In genomic region chr4:154082760-154083530, GRCh38 we compare ENCODE assay signal across 11 cellular contexts.
DNase-seq lines count a peak whose midpoint lies in the region; FAIRE-seq and TF ChIP-seq lines count a peak whose summit lies in the region.
"Had no signal": no experiment of that assay in that cellular context is flagged by ENCODE, and none has a peak within 500 bp of the region (broad histone marks: within the 10 kb centered on the region; RNA-seq: fewer than 3 reads in every experiment).

No MANE protein-coding gene starts in this region.

- H2AK5ac ChIP-seq in H1 (ENCODE audit: low read depth, low read length): no peak overlapping the region

- H2BK120ac ChIP-seq in H1 (replicated peaks; ENCODE audit: low read depth, low read length): no peak overlapping the region

- H3K9ac ChIP-seq in H1 (replicated peaks in 1 of 4; ENCODE audit: extremely low read depth in 1 of 4, low read depth in 3 of 4, low read length in 3 of 4): no peak overlapping the region

- H3K27me3 Mint-ChIP-seq in MCF 10A (ENCODE audit: insufficient read depth, unreplicated experiment) (no peaks in the 10 kb centered on the region), type B pancreatic cell (peaks cover 3% of the 10 kb centered on the region)

- no peak overlapping the region for H3K4me3 Mint-ChIP-seq in MCF 10A (ENCODE audit: unreplicated experiment)
- H3K4me3 Mint-ChIP-seq in type B pancreatic cell: no peak overlapping the region
- H3K4me3 Mint-ChIP-seq: activated naive CD4-positive, alpha-beta T cell treated with anti-CD3 and anti-CD28 coated beads, Interleukin-2, amount 50 U/mL, for 24 hours had no signal

- no peak overlapping the region for H3K4ac ChIP-seq in H1 (replicated peaks; ENCODE audit: insufficient read length, low read depth, low read length)

- no peaks in the 10 kb centered on the region for H3K4me1 ChIP-seq in breast epithelium
- no peaks in the 10 kb centered on the region for H3K4me1 ChIP-seq in H1 (replicated peaks in 1 of 4; ENCODE audit: control insufficient read depth in 3 of 4, insufficient read depth in 4 of 4, low read length in 3 of 4)
- no peaks in the 10 kb centered on the region for H3K4me1 ChIP-seq in uterus
- H3K4me1 ChIP-seq: testis had no signal

- no peak overlapping the region for H2AFZ ChIP-seq in H1 (ENCODE audit: low read length)

- H2BK15ac ChIP-seq in H1 (ENCODE audit: low read length): no peak overlapping the region

- no peak overlapping the region for H4K5ac ChIP-seq in H1 (ENCODE audit: insufficient read length, low read depth, low read length)

- H3K4me3 ChIP-seq in breast epithelium (no peak overlapping the region), H1 (ENCODE audit: extremely low read depth in 1 of 4, insufficient read depth in 2 of 4, low read depth in 3 of 4, low read length in 4 of 4) (no peak overlapping the region), uterus (no peak overlapping the region)
- H3K4me3 ChIP-seq: testis had no signal

- WGBS in H1 (ENCODE audit: extremely low coverage in 1 of 2, insufficient coverage in 1 of 2, insufficient read length in 1 of 2, insufficient replicate concordance in 2 of 2, low coverage in 1 of 2, low lambda C conversion rate in 2 of 2, missing lambda C conversion rate in 1 of 2), 2 experiments: 91% methylated on average over 5 of the region's 5 CpGs; no CpG with 5 or more reads in 1 of the 2 experiments

- H3K27ac Mint-ChIP-seq in MCF 10A (ENCODE audit: low read depth, unreplicated experiment) (no peak overlapping the region), type B pancreatic cell (no peak overlapping the region)
- H3K27ac Mint-ChIP-seq: activated naive CD4-positive, alpha-beta T cell treated with anti-CD3 and anti-CD28 coated beads, Interleukin-2, amount 50 U/mL, for 24 hours had no signal

- H3K36me3 ChIP-seq in breast epithelium (no peaks in the 10 kb centered on the region), H1 (ENCODE audit: control insufficient read depth in 2 of 4, insufficient read depth in 4 of 4, low read length in 3 of 4) (no peaks in the 10 kb centered on the region), uterus (no peaks in the 10 kb centered on the region)

- no peaks in the 10 kb centered on the region for H3K79me2 ChIP-seq in H1 (ENCODE audit: control insufficient read depth in 1 of 2, insufficient read depth in 2 of 2, low read length in 2 of 2)

- intact Hi-C loops in MCF 10A (cut with micrococcal nuclease) (no loop called here), breast epithelium (cut with DNase I; ENCODE audit: low total_unique reads) (no loop called here), uterus (cut with DNase I; ENCODE audit: low total_unique reads) (no loop called here)

- H4K8ac ChIP-seq in H1 (ENCODE audit: extremely low read depth, insufficient read depth, low read length): no peak overlapping the region

- no peaks in the 10 kb centered on the region for H3K36me3 Mint-ChIP-seq in MCF 10A (ENCODE audit: insufficient read depth, unreplicated experiment)
- H3K36me3 Mint-ChIP-seq in type B pancreatic cell: no peaks in the 10 kb centered on the region
- H3K36me3 Mint-ChIP-seq: activated naive CD4-positive, alpha-beta T cell treated with anti-CD3 and anti-CD28 coated beads, Interleukin-2, amount 50 U/mL, for 24 hours had no signal

- no peaks in the 10 kb centered on the region for H4K20me1 ChIP-seq in H1 (replicated peaks in 1 of 2; ENCODE audit: control insufficient read depth in 1 of 2, insufficient read depth in 2 of 2, low read length in 2 of 2)

- POLR2A ChIA-PET in MCF 10A (lab: Yijun Ruan, JAX): interaction anchor here (0.6 to 1.6 kb wide), 3 partner anchors 19 to 82 kb away, joined by 3 read pairs; no protein-coding TSS in a partner anchor
- POLR2A ChIA-PET in H1 (lab: Charles Lee; ENCODE audit: partially characterized antibody): interaction anchor here (1.3 kb wide), 1 partner anchor 292 kb away, joined by 5 read pairs; no protein-coding TSS in a partner anchor

- no peak overlapping the region for H3K4me2 ChIP-seq in H1 (ENCODE audit: insufficient read depth in 1 of 2, low read depth in 2 of 2, low read length in 2 of 2)

- H3K23ac ChIP-seq in H1 (ENCODE audit: insufficient read length): no peak overlapping the region

- H3K79me1 ChIP-seq in H1 (ENCODE audit: low read depth, low read length): no peaks in the 10 kb centered on the region

- peak; percentile 81 for FAIRE-seq in H1 (lab: Jason Lieb, UNC)

- H3K56ac ChIP-seq in H1 (replicated peaks; ENCODE audit: insufficient read length, low read depth, low read length): no peak overlapping the region

- H2BK12ac ChIP-seq in H1 (ENCODE audit: low read depth, low read length): no peak overlapping the region

- no peak overlapping the region for H2BK5ac ChIP-seq in H1 (ENCODE audit: low read depth, low read length)

- no peak overlapping the region for H3K14ac ChIP-seq in H1 (ENCODE audit: insufficient read length)

- H3K9me3 ChIP-seq in breast epithelium (no peaks in the 10 kb centered on the region), H1 (ENCODE audit: insufficient read depth in 2 of 2, low read depth in 1 of 2, low read length in 1 of 2) (no peaks in the 10 kb centered on the region), uterus (no peaks in the 10 kb centered on the region)
- H3K9me3 ChIP-seq: testis had no signal

- no peak overlapping the region for H3K27ac ChIP-seq in breast epithelium
- H3K27ac ChIP-seq in H1 (ENCODE audit: low read depth, low read length): no peak overlapping the region
- no peak overlapping the region for H3K27ac ChIP-seq in uterus
- H3K27ac ChIP-seq: testis had no signal

- no peak for TF ChIP-seq EP300 in H1 (IDR thresholded peaks at IDR 0.05; ENCODE audit: borderline replicate concordance in 1 of 2, low read depth in 2 of 2, low read length in 2 of 2)

- no peak overlapping the region for H2BK20ac ChIP-seq in H1 (ENCODE audit: low read length)

- H3K18ac ChIP-seq in H1 (ENCODE audit: extremely low read depth, low read length): no peak overlapping the region

- DNase-seq in MCF 10A (ENCODE audit: unreplicated experiment) (peak; percentile 30), breast epithelium (ENCODE audit: low spot score in 2 of 2) (no peak), LHCN-M2 (ENCODE audit: low read depth) (peak; percentile 47), H1 (ENCODE audit: low read depth in 1 of 2, low spot score in 2 of 2) (peak; percentile 23 to 57), type B pancreatic cell (ENCODE audit: extremely low spot score, unreplicated experiment) (no peak), DMS153 (lab: John Stamatoyannopoulos, UW) (no peak), GM10266 (ENCODE audit: extremely low spot score) (no peak), uterus (no peak)
- DNase-seq: NCI-H1048, testis had no signal

- no peaks in the 10 kb centered on the region for H3K27me3 ChIP-seq in breast epithelium
- no peaks in the 10 kb centered on the region; a peak in 2 of 7 replicates for H3K27me3 ChIP-seq in H1 (replicated peaks in 1 of 4; ENCODE audit: control insufficient read depth in 3 of 4, extremely low read depth in 1 of 4, insufficient read depth in 3 of 4, low read length in 3 of 4)
- H3K27me3 ChIP-seq in uterus: no peaks in the 10 kb centered on the region
- H3K27me3 ChIP-seq: testis had no signal

- BruUV-seq in MCF 10A (replicated peaks; lab: Mats Ljungman, UMichigan): no TSS peak

- H4K91ac ChIP-seq in H1 (replicated peaks; ENCODE audit: insufficient read length, low read length): no peak overlapping the region

- TF ChIP-seq CTCF in MCF 10A (IDR thresholded peaks at IDR 0.05; ENCODE audit: unreplicated experiment): peak; percentile 37
- no peak for TF ChIP-seq CTCF in breast epithelium (IDR thresholded peaks at IDR 0.05)
- TF ChIP-seq CTCF in H1 (IDR thresholded peaks at IDR 0.05; ENCODE audit: control extremely low read depth in 1 of 3, insufficient read depth in 1 of 3, low read depth in 1 of 3, low read length in 3 of 3): peak; percentile 40 to 93 (median 85)
- TF ChIP-seq CTCF in type B pancreatic cell (conservative IDR thresholded peaks at IDR 0.05): peak; percentile 69
- no peak for TF ChIP-seq CTCF in GM10266 (IDR thresholded peaks at IDR 0.05; ENCODE audit: control insufficient read depth, insufficient read depth, low read depth, missing control alignments)
- no peak for TF ChIP-seq CTCF in uterus (IDR thresholded peaks at IDR 0.05)

- CTCF ChIA-PET in MCF 10A (lab: Yijun Ruan, JAX) (interaction anchor here (0.6 to 1.4 kb wide), 5 partner anchors 13 to 302 kb away, joined by 3 to 5 read pairs (median 3); no protein-coding TSS in a partner anchor), H1 (lab: Charles Lee; ENCODE audit: partially characterized antibody) (interaction anchor here (0.6 to 4.7 kb wide), 29 partner anchors 8 to 721 kb away, joined by 3 to 51 read pairs (median 4); no protein-coding TSS in a partner anchor)

- no peak for TF ChIP-seq POLR2A in breast epithelium (IDR thresholded peaks at IDR 0.05)
- TF ChIP-seq POLR2A in H1 (IDR thresholded peaks at IDR 0.05; ENCODE audit: control extremely low read depth in 1 of 2, low read depth in 2 of 2, low read length in 2 of 2): no peak
- TF ChIP-seq POLR2A in uterus (IDR thresholded peaks at IDR 0.05): no peak

- H3K23me2 ChIP-seq in H1 (ENCODE audit: low read depth, low read length): no peaks in the 10 kb centered on the region

- H3K4me1 Mint-ChIP-seq in MCF 10A (ENCODE audit: insufficient read depth, unreplicated experiment) (peaks cover 11% of the 10 kb centered on the region), type B pancreatic cell (ENCODE audit: unreplicated experiment) (no peaks in the 10 kb centered on the region)
- H3K4me1 Mint-ChIP-seq: activated naive CD4-positive, alpha-beta T cell treated with anti-CD3 and anti-CD28 coated beads, Interleukin-2, amount 50 U/mL, for 24 hours had no signal

- H3K9me3 Mint-ChIP-seq in MCF 10A (ENCODE audit: unreplicated experiment) (no peaks in the 10 kb centered on the region), type B pancreatic cell (no peaks in the 10 kb centered on the region)
- H3K9me3 Mint-ChIP-seq: activated naive CD4-positive, alpha-beta T cell treated with anti-CD3 and anti-CD28 coated beads, Interleukin-2, amount 50 U/mL, for 24 hours had no signal

- peak; percentile 72 to 84 for TF ChIP-seq RAD21 in H1 (IDR thresholded peaks at IDR 0.05 in 1 of 2, conservative IDR thresholded peaks at IDR 0.05 in 1 of 2; ENCODE audit: low read depth in 2 of 2, low read length in 2 of 2)

TF ChIP-seq in H1, 55 proteins besides CTCF, POLR2A, EP300 and RAD21 (continues in another document):
- TF ChIP-seq EGR1 (IDR thresholded peaks at IDR 0.05; ENCODE audit: borderline replicate concordance, low read depth, low read length) (no peak), ATF3 (IDR thresholded peaks at IDR 0.05; ENCODE audit: insufficient read depth, low read depth, low read length) (no peak), SIX5 (IDR thresholded peaks at IDR 0.05; ENCODE audit: low read depth, low read length) (no peak), MAFK (IDR thresholded peaks at IDR 0.05; ENCODE audit: low read depth, low read length) (no peak)

Comparison
In these comparisons a context has a peak if more than half of its experiments do, and no peak if none do; other contexts are left out.
1. DNase-seq: peak in MCF 10A (single experiment), LHCN-M2 (single experiment) and H1 (2 of 2); none in breast epithelium (0 of 2), type B pancreatic cell (single experiment), DMS153 (single experiment), GM10266 (single experiment) and uterus (0 of 2).
2. CTCF ChIP-seq: peak in MCF 10A (single experiment), H1 (3 of 3) and type B pancreatic cell (single experiment); none in breast epithelium (0 of 3), GM10266 (single experiment) and uterus (0 of 4).